1 cellular context compared by ENCODE assay signal in genomic region chr2:129201636-129202035, GRCh38.
A peak's percentile ranks its signal among the peaks of the same experiment; 100 is the strongest.
TF ChIP-seq lines count a peak whose summit lies in the region.

No MANE protein-coding gene starts in this region.

TF ChIP-seq in HepG2, 621 proteins besides CTCF, POLR2A, EP300 and RAD21 (continued from another document):
- 0 out of 2 replicates have a peak, but pooled peaks have one; percentile 4 for TF ChIP-seq MAFF (IDR thresholded peaks at IDR 0.05; ENCODE audit: low read depth, low read length)
